In genomic region chrX:65697173-65697572, GRCh38 we compare ENCODE assay signal across 9 cellular contexts. TPM values are rescaled to one million over a fixed set of nuclear protein-coding genes. Genes with fewer than 3 reads are reported as not detected.
A peak's percentile ranks its signal among the peaks of the same experiment; 100 is the strongest.
DNase-seq lines count a peak whose midpoint lies in the region; ATAC-seq and TF ChIP-seq lines count a peak whose summit lies in the region.
"Had no signal": no experiment of that assay in that cellular context is flagged by ENCODE, and none has a peak within 500 bp of the region (broad histone marks: within the 10 kb centered on the region; RNA-seq: fewer than 3 reads in every experiment).

No MANE protein-coding gene starts in this region.

- H4K20me1 ChIP-seq in OCI-LY7 (ENCODE audit: insufficient read depth, low read length), result no peaks in the 10 kb centered on the region

- TF ChIP-seq CTCF in OCI-LY7 (conservative IDR thresholded peaks at IDR 0.05; ENCODE audit: low read length) (no peak), psoas muscle (IDR thresholded peaks at IDR 0.05) (no peak)

- no peaks in the 10 kb centered on the region for H3K9me2 ChIP-seq in OCI-LY7 (ENCODE audit: insufficient read depth, low read length)

- H3K9me3 ChIP-seq in OCI-LY7 (ENCODE audit: low read length) (no peaks in the 10 kb centered on the region), psoas muscle (no peaks in the 10 kb centered on the region)

- DNase-seq in GM03348 (ENCODE audit: low spot score), result peak; percentile 48
- no peak for DNase-seq in OCI-LY7 (ENCODE audit: low spot score)
- DNase-seq in epithelial cell of prostate (ENCODE audit: low read depth, low spot score), result no peak
- DNase-seq in psoas muscle, result no peak
- DNase-seq in NCI-H1092 (lab: John Stamatoyannopoulos, UW), result no peak
- DNase-seq in NCI-H748 treated with DMSO at 0.1 percent for 48 hours (lab: John Stamatoyannopoulos, UW), result no peak
- no peak for DNase-seq in HK-2 (ENCODE audit: unreplicated experiment)
- no peak for DNase-seq in effector CD8-positive, alpha-beta T cell (lab: John Stamatoyannopoulos, UW)
- DNase-seq: NCI-H446 had no signal

- CTCF ChIA-PET in OCI-LY7 (lab: Charles Lee; ENCODE audit: unreplicated experiment), result no interaction called here

- no TSS peak for BruUV-seq in OCI-LY7 (replicated peaks; lab: Mats Ljungman, UMichigan)

- peak; percentile 34 to 72 (median 63) for ATAC-seq in psoas muscle

- intact Hi-C loops in OCI-LY7 (cut with micrococcal nuclease; ENCODE audit: unreplicated experiment) (no loop called here), psoas muscle (cut with DNase I) (no loop called here)

- H3K27ac ChIP-seq in OCI-LY7 (ENCODE audit: low read depth, low read length, poor library complexity, severe bottlenecking) (peak overlapping the region; percentile 100), epithelial cell of prostate (peak overlapping the region; percentile 45), psoas muscle (peak overlapping the region; percentile 55)

- H3K4me2 ChIP-seq in OCI-LY7 (ENCODE audit: low read length), result peak overlapping the region; percentile 93

- 10 to 28% (median 13%) methylated on average over 2 of the region's 2 CpGs for WGBS in psoas muscle, 3 donors

- H3K27me3 ChIP-seq in psoas muscle (ENCODE audit: insufficient read depth in 3 of 3, low read length in 2 of 3), result no peaks in the 10 kb centered on the region

- POLR2A ChIA-PET in OCI-LY7 (lab: Charles Lee), result interaction anchor here (0.6 to 1.8 kb wide), 7 partner anchors 9 to 39 kb away, joined by 3 to 7 read pairs (median 4); no protein-coding TSS in a partner anchor

- peaks cover 81% of the 10 kb centered on the region for H3K79me2 ChIP-seq in OCI-LY7 (ENCODE audit: insufficient read depth, low read depth, low read length)

- no peak overlapping the region for H2AFZ ChIP-seq in OCI-LY7 (ENCODE audit: low read length)

- H3K4me1 ChIP-seq in OCI-LY7 (ENCODE audit: insufficient read depth, low read length, poor library complexity, severe bottlenecking) (peaks cover 93% of the 10 kb centered on the region), psoas muscle (peaks cover 47% of the 10 kb centered on the region)

- H3K4me3 ChIP-seq in OCI-LY7 (ENCODE audit: low read depth, low read length, poor library complexity, severe bottlenecking) (peak overlapping the region; percentile 58), psoas muscle (no peak overlapping the region)

- H3K36me3 ChIP-seq in OCI-LY7 (ENCODE audit: insufficient read depth, low read length) (peaks cover 23% of the 10 kb centered on the region), psoas muscle (ENCODE audit: insufficient read depth in 1 of 2, low read depth in 1 of 2) (peaks cover 0 to 5% of the 10 kb centered on the region in 2 donors)

RNA-seq across cellular contexts. Expression of gene MSN, which starts 29.7 kb away (rescaled TPM):
- total RNA-seq in OCI-LY7 (2014; rRNA removed; shearing (Covaris generic)), result 95.1 and 95.8 TPM in 2 replicates
- 143 and 145 TPM in 2 replicates for total RNA-seq in OCI-LY7 (2022)
- total RNA-seq in psoas muscle, result 100 to 1,000 TPM in 1 of 4 donors, 10 to 100 TPM in 3; 66.0 to 101 (median 84.1) TPM
- 100 to 1,000 TPM in 1 of 3 donors, 10 to 100 TPM in 2; 31.4 to 133 (median 36.1) TPM for polyA plus RNA-seq in psoas muscle

Comparison
In these comparisons a context has a peak if more than half of its experiments do, and no peak if none do; other contexts are left out.
1. H3K27ac ChIP-seq: peak in every context shown above with its lines; median percentile 100 in OCI-LY7; 55 in psoas muscle; 45 in epithelial cell of prostate.